Comparison of ENCODE assay signal across 13 cellular contexts in genomic region chr3:52217409-52217805, GRCh38. TPM values are rescaled to one million over a fixed set of nuclear protein-coding genes. Genes with fewer than 3 reads are reported as not detected.
DNase-seq lines count a peak whose midpoint lies in the region; ATAC-seq, FAIRE-seq and TF ChIP-seq lines count a peak whose summit lies in the region.
"Had no signal": no experiment of that assay in that cellular context is flagged by ENCODE, and none has a peak within 500 bp of the region (broad histone marks: within the 10 kb centered on the region; RNA-seq: fewer than 3 reads in every experiment).

No MANE protein-coding gene starts in this region.

- H3K4me1 Mint-ChIP-seq in osteocyte (ENCODE audit: unreplicated experiment), result peaks cover 11% of the 10 kb centered on the region

- H3K4me3 ChIP-seq in BLaER1 (no peak overlapping the region), Loucy (ENCODE audit: low read length, poor library complexity, severe bottlenecking) (peak overlapping the region; percentile 74), dorsolateral prefrontal cortex (no peak overlapping the region)

- no peak for DNase-seq in dorsolateral prefrontal cortex
- no peak for DNase-seq in osteocyte (ENCODE audit: extremely low spot score, unreplicated experiment)
- DNase-seq in UCSD-AML1 (lab: John Stamatoyannopoulos, UW; ENCODE audit: unreplicated experiment), result no peak
- DNase-seq in GM20000 (ENCODE audit: low spot score), result no peak
- no peak for DNase-seq in HTR-8/SVneo (ENCODE audit: insufficient read length, low spot score)
- DNase-seq: NCI-H2171 treated with DMSO at 0.1 percent for 48 hours; stimulated activated naive B cell treated with anti-CD40 and anti-IgM and Interleukin-4, amounts not matched to agents 10 μg/mL and 1 μg/mL and 100 μg/mL, for 72 hours had no signal

- no peaks in the 10 kb centered on the region for H3K27me3 ChIP-seq in BLaER1
- H3K27me3 ChIP-seq in Loucy (ENCODE audit: insufficient read depth, low read length, poor library complexity, severe bottlenecking), result no peaks in the 10 kb centered on the region
- no peaks in the 10 kb centered on the region for H3K27me3 ChIP-seq in dorsolateral prefrontal cortex

- H3K27ac Mint-ChIP-seq in osteocyte (ENCODE audit: unreplicated experiment), result peak overlapping the region; percentile 28

- H3K36me3 ChIP-seq in BLaER1 (peaks cover 60% of the 10 kb centered on the region), Loucy (ENCODE audit: insufficient read depth, low read length) (peaks cover 32% of the 10 kb centered on the region; the same call in 1 of the 2 replicates)

- H3K9me3 Mint-ChIP-seq in osteocyte (ENCODE audit: unreplicated experiment), result no peaks in the 10 kb centered on the region
- H3K9me3 Mint-ChIP-seq: brain; stimulated activated naive B cell treated with anti-CD40 and anti-IgM and Interleukin-4, amounts not matched to agents 10 μg/mL and 1 μg/mL and 100 μg/mL, for 72 hours had no signal

- no peaks in the 10 kb centered on the region for H4K20me1 ChIP-seq in BLaER1
- no peaks in the 10 kb centered on the region for H4K20me1 ChIP-seq in Loucy (ENCODE audit: insufficient read depth, low read length, poor library complexity, severe bottlenecking)

- no peak for ATAC-seq in GM18909 (IDR thresholded peaks at IDR 0.05; ENCODE audit: poor library complexity, unreplicated experiment)

- H3K27ac ChIP-seq in BLaER1 (0 out of 2 replicates have a peak overlapping the region, but pooled peaks have one; percentile 5), dorsolateral prefrontal cortex (peak overlapping the region in 36 of 59 donors; percentile 0 to 71 (median 40))

- TF ChIP-seq CTCF in Loucy (conservative IDR thresholded peaks at IDR 0.05; ENCODE audit: low read length), result no peak
- no peak for TF ChIP-seq CTCF in dorsolateral prefrontal cortex (IDR thresholded peaks at IDR 0.05 in 54 of 56, conservative IDR thresholded peaks at IDR 0.05 in 2 of 56; ENCODE audit: low read depth in 1 of 56, partially characterized antibody in 56 of 56)
- no peak for TF ChIP-seq CTCF in osteocyte (IDR thresholded peaks at IDR 0.05)
- no peak for TF ChIP-seq CTCF in GM20000 (IDR thresholded peaks at IDR 0.05; ENCODE audit: extremely low read depth, missing control alignments)

- H3K36me3 Mint-ChIP-seq in osteocyte (ENCODE audit: unreplicated experiment), result peaks cover 28% of the 10 kb centered on the region

- H3K9me2 ChIP-seq in Loucy (replicated peaks; ENCODE audit: low read depth, low read length), result no peaks in the 10 kb centered on the region

- no peak for FAIRE-seq in HTR-8/SVneo (lab: Jason Lieb, UNC)
- FAIRE-seq: GM18507 had no signal

- H3K9ac ChIP-seq in BLaER1, result no peak overlapping the region
- H3K9ac ChIP-seq in Loucy (ENCODE audit: low read depth, low read length, poor library complexity, severe bottlenecking), result peak overlapping the region; percentile 70

- peaks cover 21% of the 10 kb centered on the region for H3K79me2 ChIP-seq in Loucy (ENCODE audit: insufficient read depth, low read length)

- H3K4me2 ChIP-seq in BLaER1 (peak overlapping the region; percentile 80), Loucy (ENCODE audit: low read depth, low read length, poor library complexity, severe bottlenecking) (peak overlapping the region; percentile 98)

- H3F3A ChIP-seq in Loucy (ENCODE audit: low read depth), result peaks cover 13% of the 10 kb centered on the region; the same call in 1 of the 2 replicates

- no peaks in the 10 kb centered on the region for H3K9me3 ChIP-seq in BLaER1
- no peaks in the 10 kb centered on the region for H3K9me3 ChIP-seq in Loucy (ENCODE audit: insufficient read depth, low read depth, low read length)

- H3K27me3 Mint-ChIP-seq in osteocyte (ENCODE audit: unreplicated experiment), result no peaks in the 10 kb centered on the region
- H3K27me3 Mint-ChIP-seq: brain; stimulated activated naive B cell treated with anti-CD40 and anti-IgM and Interleukin-4, amounts not matched to agents 10 μg/mL and 1 μg/mL and 100 μg/mL, for 72 hours had no signal

- H3K4me1 ChIP-seq in BLaER1 (peaks cover 64% of the 10 kb centered on the region), Loucy (ENCODE audit: insufficient read depth, low read length, poor library complexity, severe bottlenecking) (peaks cover 54% of the 10 kb centered on the region)

- no peak overlapping the region for H3K4me3 Mint-ChIP-seq in osteocyte (ENCODE audit: unreplicated experiment)
- H3K4me3 Mint-ChIP-seq: brain; stimulated activated naive B cell treated with anti-CD40 and anti-IgM and Interleukin-4, amounts not matched to agents 10 μg/mL and 1 μg/mL and 100 μg/mL, for 72 hours had no signal

- intact Hi-C loops in dorsolateral prefrontal cortex (cut with DNase I), result no loop called here

- no peak overlapping the region for H2AFZ ChIP-seq in Loucy (ENCODE audit: low read length)

RNA-seq across cellular contexts. Expression of gene TLR9, which starts 8.0 kb away (rescaled TPM):
- total RNA-seq in dorsolateral prefrontal cortex (1 to 10 TPM in 31 of 120 experiments, under 1 TPM in 74, not detected in 15; 0.25 to 5.2 (median 0.78) TPM), osteocyte (not detected in 2 replicates)
- total RNA-seq: renal cortical epithelial cell had no signal

RNA-seq across cellular contexts. Expression of gene ALAS1, which starts 19.4 kb away (rescaled TPM):
- total RNA-seq in dorsolateral prefrontal cortex (10 to 100 TPM; 34.8 to 81.1 (median 55.4) TPM), osteocyte (34.8 and 36.2 TPM in 2 replicates)

RNA-seq across cellular contexts. Expression of gene TWF2, which starts 21.6 kb away (rescaled TPM):
- total RNA-seq in dorsolateral prefrontal cortex (10 to 100 TPM; 20.8 to 63.7 (median 47.3) TPM), osteocyte (55.8 and 58.6 TPM in 2 replicates)

RNA-seq across cellular contexts. Expression of gene PPM1M, which starts 28.2 kb away (rescaled TPM):
- total RNA-seq in dorsolateral prefrontal cortex, result 10 to 100 TPM in 119 of 120 experiments, 1 to 10 TPM in 1; 9.8 to 25.1 (median 17.6) TPM
- total RNA-seq in osteocyte, result 16.4 and 16.9 TPM in 2 replicates
